ENCODE assay signal across 2 cellular contexts in genomic region chr3:101867521-101867920, GRCh38.
TF ChIP-seq lines count a peak whose summit lies in the region.

No MANE protein-coding gene starts in this region.

TF ChIP-seq in IMR-90, 13 proteins besides CTCF, POLR2A, EP300 and RAD21:
- TF ChIP-seq CHD1 (IDR thresholded peaks at IDR 0.05; ENCODE audit: low read depth, low read length) (no peak), MAZ (IDR thresholded peaks at IDR 0.05; ENCODE audit: borderline replicate concordance, low read depth, low read length) (no peak), RCOR1 (IDR thresholded peaks at IDR 0.05; ENCODE audit: insufficient replicate concordance, low read length) (no peak), SMC3 (IDR thresholded peaks at IDR 0.05; ENCODE audit: low read depth, low read length) (no peak), FOS (IDR thresholded peaks at IDR 0.05; ENCODE audit: low read depth, low read length) (no peak), MXI1 (IDR thresholded peaks at IDR 0.05; ENCODE audit: borderline replicate concordance, low read depth, low read length) (no peak), BHLHE40 (IDR thresholded peaks at IDR 0.05; ENCODE audit: low read depth, low read length) (no peak), NFE2L2 (IDR thresholded peaks at IDR 0.05; ENCODE audit: low read depth, low read length) (no peak), MAFK (IDR thresholded peaks at IDR 0.05; ENCODE audit: low read depth, low read length) (no peak), RFX5 (IDR thresholded peaks at IDR 0.05; ENCODE audit: low read depth, low read length) (no peak), CEBPB (IDR thresholded peaks at IDR 0.05; ENCODE audit: low read depth, low read length) (no peak)
- TF ChIP-seq, protein P1, sequence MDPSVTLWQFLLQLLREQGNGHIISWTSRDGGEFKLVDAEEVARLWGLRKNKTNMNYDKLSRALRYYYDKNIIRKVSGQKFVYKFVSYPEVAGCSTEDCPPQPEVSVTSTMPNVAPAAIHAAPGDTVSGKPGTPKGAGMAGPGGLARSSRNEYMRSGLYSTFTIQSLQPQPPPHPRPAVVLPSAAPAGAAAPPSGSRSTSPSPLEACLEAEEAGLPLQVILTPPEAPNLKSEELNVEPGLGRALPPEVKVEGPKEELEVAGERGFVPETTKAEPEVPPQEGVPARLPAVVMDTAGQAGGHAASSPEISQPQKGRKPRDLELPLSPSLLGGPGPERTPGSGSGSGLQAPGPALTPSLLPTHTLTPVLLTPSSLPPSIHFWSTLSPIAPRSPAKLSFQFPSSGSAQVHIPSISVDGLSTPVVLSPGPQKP (IDR thresholded peaks at IDR 0.05; ENCODE audit: borderline replicate concordance, low read depth, low read length), result no peak
- TF ChIP-seq, protein P2, sequence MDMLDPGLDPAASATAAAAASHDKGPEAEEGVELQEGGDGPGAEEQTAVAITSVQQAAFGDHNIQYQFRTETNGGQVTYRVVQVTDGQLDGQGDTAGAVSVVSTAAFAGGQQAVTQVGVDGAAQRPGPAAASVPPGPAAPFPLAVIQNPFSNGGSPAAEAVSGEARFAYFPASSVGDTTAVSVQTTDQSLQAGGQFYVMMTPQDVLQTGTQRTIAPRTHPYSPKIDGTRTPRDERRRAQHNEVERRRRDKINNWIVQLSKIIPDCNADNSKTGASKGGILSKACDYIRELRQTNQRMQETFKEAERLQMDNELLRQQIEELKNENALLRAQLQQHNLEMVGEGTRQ (IDR thresholded peaks at IDR 0.05; ENCODE audit: low read depth, low read length), result no peak

TF ChIP-seq in GM23338, 12 proteins besides CTCF, POLR2A, EP300 and RAD21:
- no peak for TF ChIP-seq CREB1 (CRISPR knock-in tag; IDR thresholded peaks at IDR 0.05; ENCODE audit: low read depth)
- no peak for TF ChIP-seq ETS1 (IDR thresholded peaks at IDR 0.05)
- TF ChIP-seq POLR2AphosphoS5 (IDR thresholded peaks at IDR 0.05; ENCODE audit: low read depth), result no peak
- no peak for TF ChIP-seq STAT1 (IDR thresholded peaks at IDR 0.05; ENCODE audit: unreplicated experiment)
- no peak for TF ChIP-seq ZNF114 (CRISPR knock-in tag; IDR thresholded peaks at IDR 0.05)
- TF ChIP-seq ZNF462 (CRISPR knock-in tag; IDR thresholded peaks at IDR 0.05), result no peak
- TF ChIP-seq ZNF331 (CRISPR knock-in tag; IDR thresholded peaks at IDR 0.05; ENCODE audit: low read depth), result no peak
- TF ChIP-seq EZH2phosphoT487 (IDR thresholded peaks at IDR 0.05; ENCODE audit: unreplicated experiment), result no peak
- TF ChIP-seq NANOG (IDR thresholded peaks at IDR 0.05; ENCODE audit: borderline replicate concordance), result no peak
- TF ChIP-seq, protein P3, sequence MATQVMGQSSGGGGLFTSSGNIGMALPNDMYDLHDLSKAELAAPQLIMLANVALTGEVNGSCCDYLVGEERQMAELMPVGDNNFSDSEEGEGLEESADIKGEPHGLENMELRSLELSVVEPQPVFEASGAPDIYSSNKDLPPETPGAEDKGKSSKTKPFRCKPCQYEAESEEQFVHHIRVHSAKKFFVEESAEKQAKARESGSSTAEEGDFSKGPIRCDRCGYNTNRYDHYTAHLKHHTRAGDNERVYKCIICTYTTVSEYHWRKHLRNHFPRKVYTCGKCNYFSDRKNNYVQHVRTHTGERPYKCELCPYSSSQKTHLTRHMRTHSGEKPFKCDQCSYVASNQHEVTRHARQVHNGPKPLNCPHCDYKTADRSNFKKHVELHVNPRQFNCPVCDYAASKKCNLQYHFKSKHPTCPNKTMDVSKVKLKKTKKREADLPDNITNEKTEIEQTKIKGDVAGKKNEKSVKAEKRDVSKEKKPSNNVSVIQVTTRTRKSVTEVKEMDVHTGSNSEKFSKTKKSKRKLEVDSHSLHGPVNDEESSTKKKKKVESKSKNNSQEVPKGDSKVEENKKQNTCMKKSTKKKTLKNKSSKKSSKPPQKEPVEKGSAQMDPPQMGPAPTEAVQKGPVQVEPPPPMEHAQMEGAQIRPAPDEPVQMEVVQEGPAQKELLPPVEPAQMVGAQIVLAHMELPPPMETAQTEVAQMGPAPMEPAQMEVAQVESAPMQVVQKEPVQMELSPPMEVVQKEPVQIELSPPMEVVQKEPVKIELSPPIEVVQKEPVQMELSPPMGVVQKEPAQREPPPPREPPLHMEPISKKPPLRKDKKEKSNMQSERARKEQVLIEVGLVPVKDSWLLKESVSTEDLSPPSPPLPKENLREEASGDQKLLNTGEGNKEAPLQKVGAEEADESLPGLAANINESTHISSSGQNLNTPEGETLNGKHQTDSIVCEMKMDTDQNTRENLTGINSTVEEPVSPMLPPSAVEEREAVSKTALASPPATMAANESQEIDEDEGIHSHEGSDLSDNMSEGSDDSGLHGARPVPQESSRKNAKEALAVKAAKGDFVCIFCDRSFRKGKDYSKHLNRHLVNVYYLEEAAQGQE (IDR thresholded peaks at IDR 0.05; ENCODE audit: unreplicated experiment), result no peak
- TF ChIP-seq JUNB (IDR thresholded peaks at IDR 0.05; ENCODE audit: unreplicated experiment), result no peak
- no peak for TF ChIP-seq EZH2 (IDR thresholded peaks at IDR 0.05; ENCODE audit: low read depth, unreplicated experiment)
